Comparison of ENCODE assay signal across 21 cellular contexts in the genomic region with DNA sequence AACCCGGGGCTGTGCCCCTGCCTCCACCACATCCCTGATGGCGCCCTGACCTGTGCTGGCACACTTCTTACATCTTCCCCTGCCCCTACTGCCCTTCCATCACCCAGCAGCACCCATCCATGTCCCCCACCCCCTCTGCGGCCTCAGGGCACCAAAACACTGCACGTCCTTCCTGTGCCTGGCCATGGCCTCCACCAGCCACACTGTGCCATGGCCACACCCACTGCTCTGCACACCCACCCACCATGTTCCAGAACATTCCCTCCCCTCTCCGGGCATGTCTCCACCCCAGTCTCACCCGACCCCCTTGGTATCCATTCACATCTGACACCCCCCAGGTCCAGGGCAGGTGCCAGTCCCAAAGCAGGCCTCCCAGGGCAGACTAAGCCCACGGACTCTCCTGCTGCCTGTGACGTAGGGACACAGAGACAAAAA. TPM values are rescaled to one million over a fixed set of nuclear protein-coding genes. Genes with fewer than 3 reads are reported as not detected.
A peak's percentile ranks its signal among the peaks of the same experiment; 100 is the strongest.
DNase-seq lines count a peak whose midpoint lies in the region; ATAC-seq and TF ChIP-seq lines count a peak whose summit lies in the region.
"Had no signal": no experiment of that assay in that cellular context is flagged by ENCODE, and none has a peak within 500 bp of the region (broad histone marks: within the 10 kb centered on the region; RNA-seq: fewer than 3 reads in every experiment).

No MANE protein-coding gene starts in this region.

- H2AK5ac ChIP-seq in neuronal stem cell (ENCODE audit: low read depth, low read length) = no peak overlapping the region

- CTCF ChIA-PET in activated CD4-positive, alpha-beta T cell treated with anti-CD3 and anti-CD28 coated beads for 36 hours (lab: Charles Lee) = no interaction called here

- no peaks in the 10 kb centered on the region for H3K36me3 Mint-ChIP-seq in activated CD4-positive, alpha-beta T cell treated with anti-CD3 and anti-CD28 coated beads for 36 hours (ENCODE audit: low read depth)
- H3K36me3 Mint-ChIP-seq: CD8-positive, alpha-beta T cell had no signal

- peaks cover 7% of the 10 kb centered on the region for H3K9me3 Mint-ChIP-seq in activated CD4-positive, alpha-beta T cell treated with anti-CD3 and anti-CD28 coated beads for 36 hours (ENCODE audit: low read depth)

- no peak overlapping the region for H2AFZ ChIP-seq in neuronal stem cell (ENCODE audit: low read length)

- peak; percentile 3 for DNase-seq in activated CD4-positive, alpha-beta T cell treated with anti-CD3 and anti-CD28 coated beads for 36 hours
- no peak for DNase-seq in activated CD4-positive, alpha-beta T cell treated with anti-CD3 and anti-CD28 coated beads for 4 hours
- peak; percentile 2 for DNase-seq in BE2C
- DNase-seq in ascending aorta (ENCODE audit: low spot score in 2 of 2) = peak; percentile 1 to 43
- no peak for DNase-seq in neuronal stem cell (ENCODE audit: low spot score)
- no peak for DNase-seq in cerebellar cortex (ENCODE audit: low spot score)
- no peak for DNase-seq in GM10266 (ENCODE audit: extremely low spot score)
- no peak for DNase-seq in activated CD8-positive, alpha-beta memory T cell treated with anti-CD3 and anti-CD28 coated beads, Interleukin-2, amount 50 U/mL, for 4 hours
- DNase-seq: Calu3; CD8-positive, alpha-beta T cell; GF-D8; GOT3; MV-4-11; NCI-H1694 treated with DMSO at 0.1 percent for 48 hours; NCI-H748 treated with DMSO at 0.1 percent for 48 hours; NK-92 treated with Interleukin-12 subunit alpha and Interleukin-12 subunit beta, amount 100 ng/mL, for 24 hours; SHP77 treated with DMSO at 0.1 percent for 48 hours had no signal

- H3K27me3 Mint-ChIP-seq in activated CD4-positive, alpha-beta T cell treated with anti-CD3 and anti-CD28 coated beads for 36 hours = no peaks in the 10 kb centered on the region
- H3K27me3 Mint-ChIP-seq: B cell had no signal

- H3K23ac ChIP-seq in neuronal stem cell (ENCODE audit: low read depth, low read length, poor library complexity) = peak overlapping the region; percentile 17

- no CpG with 5 or more reads among the region's 8 CpGs for WGBS in neuronal stem cell (ENCODE audit: extremely low coverage in 2 of 2, insufficient read length in 2 of 2, insufficient replicate concordance in 1 of 2), 2 donors

- no peaks in the 10 kb centered on the region for H3K4me1 ChIP-seq in BE2C
- H3K4me1 ChIP-seq in ascending aorta = no peaks in the 10 kb centered on the region
- H3K4me1 ChIP-seq in neuronal stem cell (ENCODE audit: control insufficient read depth in 2 of 2, insufficient read depth in 1 of 2, low read depth in 1 of 2, low read length in 2 of 2) = no peaks in the 10 kb centered on the region

- intact Hi-C loops in activated CD4-positive, alpha-beta T cell treated with anti-CD3 and anti-CD28 coated beads for 36 hours (cut with DNase I, micrococcal nuclease) = no loop called here
- intact Hi-C loops in ascending aorta (cut with DNase I) = no loop called here

- no peak overlapping the region for H3K18ac ChIP-seq in neuronal stem cell (ENCODE audit: low read length)

- H3K27ac Mint-ChIP-seq in activated CD4-positive, alpha-beta T cell treated with anti-CD3 and anti-CD28 coated beads for 36 hours = no peak overlapping the region
- H3K27ac Mint-ChIP-seq: B cell; CD8-positive, alpha-beta T cell had no signal

- peaks cover 8% of the 10 kb centered on the region for H3K79me1 ChIP-seq in neuronal stem cell (ENCODE audit: low read depth, low read length)

- no peak overlapping the region for H4K91ac ChIP-seq in neuronal stem cell (ENCODE audit: low read depth, low read length, poor library complexity)

- H3K27ac ChIP-seq in ascending aorta (no peak overlapping the region), neuronal stem cell (replicated peaks; ENCODE audit: low read length) (no peak overlapping the region)
- H3K27ac ChIP-seq: 22Rv1, KMS-11 had no signal

- H2BK15ac ChIP-seq in neuronal stem cell (ENCODE audit: low read length) = no peak overlapping the region

- H3K36me3 ChIP-seq in BE2C (no peaks in the 10 kb centered on the region), ascending aorta (peaks cover 0 to 28% of the 10 kb centered on the region in 2 donors), neuronal stem cell (replicated peaks in 1 of 2; ENCODE audit: control insufficient read depth in 2 of 2, insufficient read depth in 2 of 2, low read length in 2 of 2) (no peaks in the 10 kb centered on the region)

- POLR2A ChIA-PET in activated CD4-positive, alpha-beta T cell treated with anti-CD3 and anti-CD28 coated beads for 36 hours (lab: Charles Lee) = no interaction called here

- H4K8ac ChIP-seq in neuronal stem cell (ENCODE audit: low read depth, low read length) = no peak overlapping the region

- no peak for ATAC-seq in activated CD4-positive, alpha-beta T cell treated with anti-CD3 and anti-CD28 coated beads for 36 hours
- ATAC-seq: CD8-positive, alpha-beta T cell had no signal

- no peak overlapping the region for H3K4me3 Mint-ChIP-seq in activated CD4-positive, alpha-beta T cell treated with anti-CD3 and anti-CD28 coated beads for 36 hours
- H3K4me3 Mint-ChIP-seq: B cell; CD8-positive, alpha-beta T cell had no signal

- no peaks in the 10 kb centered on the region for H3K27me3 ChIP-seq in BE2C
- no peaks in the 10 kb centered on the region for H3K27me3 ChIP-seq in ascending aorta
- no peaks in the 10 kb centered on the region for H3K27me3 ChIP-seq in neuronal stem cell (ENCODE audit: control insufficient read depth in 3 of 3, insufficient read depth in 3 of 3, low read depth in 1 of 3, low read length in 3 of 3)

- H3K9me3 ChIP-seq in BE2C (no peaks in the 10 kb centered on the region; the same call in 1 of the 2 replicates), ascending aorta (peaks cover 6 to 8% of the 10 kb centered on the region in 2 donors), neuronal stem cell (replicated peaks in 1 of 2; ENCODE audit: control insufficient read depth in 2 of 2, insufficient read depth in 1 of 2, low read depth in 1 of 2, low read length in 2 of 2) (peaks cover 13 to 16% of the 10 kb centered on the region in 2 donors)

- no peaks in the 10 kb centered on the region for H3K4me1 Mint-ChIP-seq in activated CD4-positive, alpha-beta T cell treated with anti-CD3 and anti-CD28 coated beads for 36 hours
- H3K4me1 Mint-ChIP-seq: B cell had no signal

- TF ChIP-seq CTCF in BE2C (IDR thresholded peaks at IDR 0.05; ENCODE audit: low read depth, low read length) = no peak
- TF ChIP-seq CTCF in ascending aorta (IDR thresholded peaks at IDR 0.05) = no peak
- no peak for TF ChIP-seq CTCF in GM10266 (IDR thresholded peaks at IDR 0.05; ENCODE audit: control insufficient read depth, insufficient read depth, low read depth, missing control alignments)

- peak overlapping the region; percentile 19 for H2BK5ac ChIP-seq in neuronal stem cell (ENCODE audit: low read length)

- peak overlapping the region; percentile 44 for H3K9ac ChIP-seq in neuronal stem cell (ENCODE audit: low read depth, low read length, poor library complexity)
- H3K9ac ChIP-seq: KMS-11 had no signal

- peak overlapping the region; percentile 89 for H3K14ac ChIP-seq in neuronal stem cell (ENCODE audit: low read length)

- H2BK12ac ChIP-seq in neuronal stem cell (ENCODE audit: low read length) = no peak overlapping the region

- H3K4me3 ChIP-seq in BE2C (ENCODE audit: low read depth, low read length) (no peak overlapping the region), ascending aorta (no peak overlapping the region), neuronal stem cell (ENCODE audit: low read length in 2 of 2) (peak overlapping the region in 1 of 2 donors; percentile 6)
- H3K4me3 ChIP-seq: GM12878 had no signal

- H3K4ac ChIP-seq in neuronal stem cell (ENCODE audit: low read length) = no peak overlapping the region

- no peak overlapping the region for H2BK120ac ChIP-seq in neuronal stem cell (ENCODE audit: low read depth, low read length)

- no peak overlapping the region for H3K4me2 ChIP-seq in neuronal stem cell (ENCODE audit: insufficient read depth, low read length, poor library complexity, severe bottlenecking)
- H3K4me2 ChIP-seq: KMS-11 had no signal

RNA-seq across cellular contexts. Expression of a gene that starts 24.3 kb away (rescaled TPM):
- 1 to 10 TPM; 3.2 to 3.6 TPM for total RNA-seq in activated CD4-positive, alpha-beta T cell treated with anti-CD3 and anti-CD28 coated beads for 36 hours
- 15.9 TPM for polyA plus RNA-seq in BE2C (2012; ENCODE audit: insufficient read depth, insufficient read length, low read depth)
- total RNA-seq in ascending aorta = 35.5 TPM
- 5.2 TPM for polyA plus RNA-seq in neuronal stem cell (2013, experiment 1 of 2)
- polyA plus RNA-seq in neuronal stem cell (2013, experiment 2 of 2) = 4.9 TPM

RNA-seq across cellular contexts. Expression of a gene that starts 36.9 kb away (rescaled TPM):
- 10 to 100 TPM; 12.3 to 13.5 TPM for total RNA-seq in activated CD4-positive, alpha-beta T cell treated with anti-CD3 and anti-CD28 coated beads for 36 hours
- polyA plus RNA-seq in BE2C (2012; ENCODE audit: insufficient read depth, insufficient read length, low read depth) = 7.4 TPM
- total RNA-seq in ascending aorta = 1.5 TPM
- 21.6 TPM for polyA plus RNA-seq in neuronal stem cell (2013, experiment 1 of 2)
- 21.9 TPM for polyA plus RNA-seq in neuronal stem cell (2013, experiment 2 of 2)

Comparison
In these comparisons a context has a peak if more than half of its experiments do, and no peak if none do; other contexts are left out.
1. DNase-seq: peak in activated CD4-positive, alpha-beta T cell treated with anti-CD3 and anti-CD28 coated beads for 36 hours (single experiment), BE2C (single experiment) and ascending aorta (2 of 2); none in activated CD4-positive, alpha-beta T cell treated with anti-CD3 and anti-CD28 coated beads for 4 hours (0 of 2), neuronal stem cell (single experiment), cerebellar cortex (single experiment), GM10266 (single experiment) and activated CD8-positive, alpha-beta memory T cell treated with anti-CD3 and anti-CD28 coated beads, Interleukin-2, amount 50 U/mL, for 4 hours (single experiment).